ENCODE assay signal across 8 cellular contexts in genomic region chr3:51384145-51384729, GRCh38. TPM values are rescaled to one million over a fixed set of nuclear protein-coding genes. Genes with fewer than 3 reads are reported as not detected.
DNase-seq lines count a peak whose midpoint lies in the region; ATAC-seq, FAIRE-seq and TF ChIP-seq lines count a peak whose summit lies in the region.

No MANE protein-coding gene starts in this region.

- no peak for FAIRE-seq in A549 (lab: Jason Lieb, UNC)

- CTCF ChIA-PET in A549 (lab: Yijun Ruan, JAX): interaction anchor here (1.4 to 9.2 kb wide), 3 partner anchors 12 to 812 kb away, joined by 3 to 106 read pairs (median 10); partner anchors contain the start of genes CISH and MAPKAPK3
- CTCF ChIA-PET in WTC11 (lab: Charles Lee): interaction anchor here (1.2 to 2.2 kb wide), 8 partner anchors 13 to 772 kb away, joined by 3 to 16 read pairs (median 6); partner anchors contain the start of genes CISH and MAPKAPK3

- peaks cover 34% of the 10 kb centered on the region for H3K36me3 Mint-ChIP-seq in WTC11

- H3K9me3 ChIP-seq in A549 (no peaks in the 10 kb centered on the region), parathyroid adenoma (ENCODE audit: control insufficient read depth, low read length) (no peaks in the 10 kb centered on the region)

- TF ChIP-seq CTCF in A549 (IDR thresholded peaks at IDR 0.05) (no peak), GM12864 (IDR thresholded peaks at IDR 0.05; ENCODE audit: low read depth, low read length, missing control alignments) (no peak), WTC11 (IDR thresholded peaks at IDR 0.05) (no peak), parathyroid adenoma (IDR thresholded peaks at IDR 0.05) (no peak)

- H3K27me3 ChIP-seq in parathyroid adenoma (ENCODE audit: control insufficient read depth, insufficient read depth, low read length): no peaks in the 10 kb centered on the region

- ATAC-seq in A549 (peak; percentile 36 to 49; a peak in 4 of 6 replicates), HG03159 (IDR thresholded peaks at IDR 0.05; ENCODE audit: unreplicated experiment) (peak; percentile 17), WTC11 (peak; percentile 3), GM18868 (IDR thresholded peaks at IDR 0.05; ENCODE audit: unreplicated experiment) (no peak)

- peak overlapping the region; percentile 80 for H2AFZ ChIP-seq in parathyroid adenoma

- H3K27me3 Mint-ChIP-seq in WTC11 (ENCODE audit: low read depth): no peaks in the 10 kb centered on the region

- H3K79me2 ChIP-seq in parathyroid adenoma: peaks cover 3% of the 10 kb centered on the region

- POLR2A ChIA-PET in A549 (lab: Yijun Ruan, JAX) (interaction anchor here (1.3 kb wide), 1 partner anchor 41 kb away, joined by 3 read pairs; no protein-coding TSS in a partner anchor), WTC11 (lab: Charles Lee) (interaction anchor here (0.9 kb wide), 1 partner anchor 731 kb away, joined by 3 read pairs; no protein-coding TSS in a partner anchor)

- no peak for TF ChIP-seq RAD21 in A549 (conservative IDR thresholded peaks at IDR 0.05 in 1 of 2, IDR thresholded peaks at IDR 0.05 in 1 of 2)

- peak overlapping the region; percentile 88 for H3K9ac ChIP-seq in parathyroid adenoma

- H3K4me1 ChIP-seq in A549: peaks cover 28% of the 10 kb centered on the region
- peaks cover 23% of the 10 kb centered on the region for H3K4me1 ChIP-seq in parathyroid adenoma

- DNase-seq in A549 (ENCODE audit: low read depth in 1 of 2, low spot score in 1 of 2): no peak
- DNase-seq in GM12864 (ENCODE audit: low read depth): no peak
- DNase-seq in WTC11 (ENCODE audit: low spot score): no peak
- DNase-seq in germinal center (ENCODE audit: low spot score): peak; percentile 43
- DNase-seq in putamen (ENCODE audit: low spot score): no peak

- no peak for TF ChIP-seq POLR2A in A549 (IDR thresholded peaks at IDR 0.05; ENCODE audit: low read length)

- H3K27ac ChIP-seq in A549 (peak overlapping the region; percentile 97 to 99), parathyroid adenoma (peak overlapping the region; percentile 85)

- 2% methylated on average over 6 of the region's 29 CpGs for WGBS in A549 (ENCODE audit: missing lambda C conversion rate)

- no peaks in the 10 kb centered on the region for H3K9me3 Mint-ChIP-seq in WTC11

- H3K4me3 ChIP-seq in A549 (peak overlapping the region; percentile 95), GM12864 (ENCODE audit: low read depth, low read length) (peak overlapping the region; percentile 64), parathyroid adenoma (ENCODE audit: low read depth, low read length) (peak overlapping the region; percentile 97)

- no peaks in the 10 kb centered on the region for H3K36me3 ChIP-seq in parathyroid adenoma (ENCODE audit: control insufficient read depth, insufficient read depth, low read length)

- peaks cover 42% of the 10 kb centered on the region for H3K4me1 Mint-ChIP-seq in WTC11

- no peak for TF ChIP-seq EP300 in A549 (IDR thresholded peaks at IDR 0.05)

- H3K4me3 Mint-ChIP-seq in WTC11: peak overlapping the region; percentile 92

- peak overlapping the region; percentile 99 for H3K27ac Mint-ChIP-seq in WTC11

- H3K4me2 ChIP-seq in A549 (peak overlapping the region; percentile 90), parathyroid adenoma (ENCODE audit: low read length) (peak overlapping the region; percentile 93)

TF ChIP-seq in A549, 52 proteins besides CTCF, POLR2A, EP300 and RAD21:
- 0 out of 5 replicates have a peak, but pooled peaks of 1 of the 2 experiments have one; percentile 8 for TF ChIP-seq JUN (IDR thresholded peaks at IDR 0.05)
- TF ChIP-seq USF2 (IDR thresholded peaks at IDR 0.05): no peak
- no peak for TF ChIP-seq MYC (IDR thresholded peaks at IDR 0.05; ENCODE audit: borderline replicate concordance, low read length)
- TF ChIP-seq HES2 (IDR thresholded peaks at IDR 0.05): no peak

TF ChIP-seq in WTC11, 78 proteins besides CTCF, POLR2A, EP300 and RAD21:
- no peak for TF ChIP-seq TEAD1 (CRISPR knock-in tag; IDR thresholded peaks at IDR 0.05)
- TF ChIP-seq NR3C1 (CRISPR knock-in tag; conservative IDR thresholded peaks at IDR 0.05; ENCODE audit: low read depth): no peak
- 0 out of 2 replicates have a peak, but pooled peaks have one; percentile 48 for TF ChIP-seq KAT7 (CRISPR knock-in tag; IDR thresholded peaks at IDR 0.05; ENCODE audit: borderline replicate concordance)
- TF ChIP-seq PREB (CRISPR knock-in tag; IDR thresholded peaks at IDR 0.05; ENCODE audit: borderline replicate concordance): no peak
- TF ChIP-seq CREB1 (CRISPR knock-in tag; IDR thresholded peaks at IDR 0.05): peak; percentile 50; the same call in 1 of the 2 replicates
- no peak for TF ChIP-seq USF1 (CRISPR knock-in tag; IDR thresholded peaks at IDR 0.05)
- TF ChIP-seq TCF7 (CRISPR knock-in tag; IDR thresholded peaks at IDR 0.05; ENCODE audit: low read depth): peak; percentile 37; the same call in 1 of the 2 replicates
- TF ChIP-seq IRF1 (CRISPR knock-in tag; IDR thresholded peaks at IDR 0.05): no peak
- no peak for TF ChIP-seq CDX4 (CRISPR knock-in tag; IDR thresholded peaks at IDR 0.05; ENCODE audit: borderline replicate concordance)
- TF ChIP-seq TP53 (CRISPR knock-in tag; IDR thresholded peaks at IDR 0.05): no peak
- TF ChIP-seq RELA (CRISPR knock-in tag; IDR thresholded peaks at IDR 0.05; ENCODE audit: borderline replicate concordance): 0 out of 2 replicates have a peak, but pooled peaks have one; percentile 76
- 0 out of 2 replicates have a peak, but pooled peaks have one; percentile 4 for TF ChIP-seq HMGA2 (CRISPR knock-in tag; IDR thresholded peaks at IDR 0.05)

RNA-seq across cellular contexts. Expression of gene MANF, which starts 0.9 kb away (rescaled TPM):
- polyA plus RNA-seq in A549 (2011; rRNA removed) (62.8 and 84.9 TPM in 2 replicates), A549 (2017; fragmentation: RNase III; extraction: RNeasy Plus Mini Kit Qiagen cat#74134 plus additional on column Dnase treatment) (64.3 to 67.8 TPM (median 67.1 TPM) in 3 replicates)
- 39.6 and 51.7 TPM in 2 replicates for polyA plus RNA-seq in A549 (2012; cell fraction: cytosol; rRNA removed)
- 10.4 and 16.3 TPM in 2 replicates for polyA plus RNA-seq in A549 (2012; cell fraction: nucleus; rRNA removed)
- polyA minus RNA-seq in A549 (2011; rRNA and poly(A)+ RNA removed): 7.0 and 9.9 TPM in 2 replicates
- 105 to 121 TPM (median 109 TPM) in 3 replicates for total RNA-seq in WTC11 (2021)

RNA-seq across cellular contexts. Expression of gene RBM15B, which starts 6.8 kb away (rescaled TPM):
- polyA plus RNA-seq in A549 (2011; rRNA removed) (7.9 and 10.9 TPM in 2 replicates), A549 (2017; fragmentation: RNase III; extraction: RNeasy Plus Mini Kit Qiagen cat#74134 plus additional on column Dnase treatment) (15.4 to 18.0 TPM (median 17.0 TPM) in 3 replicates)
- polyA plus RNA-seq in A549 (2012; cell fraction: cytosol; rRNA removed): 10.0 and 13.4 TPM in 2 replicates
- 8.4 and 8.7 TPM in 2 replicates for polyA plus RNA-seq in A549 (2012; cell fraction: nucleus; rRNA removed)
- polyA minus RNA-seq in A549 (2011; rRNA and poly(A)+ RNA removed): 15.9 and 16.0 TPM in 2 replicates
- total RNA-seq in WTC11 (2021): 53.9 to 55.6 TPM (median 55.4 TPM) in 3 replicates
